Comparison of ENCODE assay signal across 3 cellular contexts in the genomic region with DNA sequence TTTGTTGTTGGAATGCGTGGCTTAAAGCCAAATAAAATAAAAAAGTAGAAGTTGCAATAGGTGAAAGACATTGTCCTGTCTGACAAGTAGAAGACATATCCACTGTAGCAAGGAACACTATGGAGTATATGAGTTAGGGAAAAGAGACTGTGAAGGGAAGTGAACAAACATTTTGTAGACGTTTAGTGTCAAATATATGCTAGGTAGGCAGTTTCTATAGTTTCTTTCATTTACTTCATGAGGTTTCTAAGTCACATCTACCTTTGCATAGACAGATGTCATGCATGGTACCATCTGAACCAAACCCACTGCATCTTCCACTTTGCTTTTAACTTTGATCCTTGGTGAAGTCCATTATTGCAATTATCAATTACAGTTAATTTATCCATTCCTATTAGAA.
A peak's percentile ranks its signal among the peaks of the same experiment; 100 is the strongest.
TF ChIP-seq lines count a peak whose summit lies in the region.

No MANE protein-coding gene starts in this region.

TF ChIP-seq in A549, 52 proteins besides CTCF, POLR2A, EP300 and RAD21:
- TF ChIP-seq FOSL2 (IDR thresholded peaks at IDR 0.05) (no peak), FOSL2 (CRISPR knock-in tag; IDR thresholded peaks at IDR 0.05) (no peak), MAFK (IDR thresholded peaks at IDR 0.05; ENCODE audit: partially characterized antibody) (peak; percentile 69)

TF ChIP-seq in IMR-90, 13 proteins besides CTCF, POLR2A, EP300 and RAD21:
- TF ChIP-seq MAFK (IDR thresholded peaks at IDR 0.05; ENCODE audit: low read depth, low read length) (peak; percentile 19; the same call in 1 of the 2 replicates), RFX5 (IDR thresholded peaks at IDR 0.05; ENCODE audit: low read depth, low read length) (no peak), NFE2L2 (IDR thresholded peaks at IDR 0.05; ENCODE audit: low read depth, low read length) (no peak), MAZ (IDR thresholded peaks at IDR 0.05; ENCODE audit: borderline replicate concordance, low read depth, low read length) (no peak)
- TF ChIP-seq, protein P1, sequence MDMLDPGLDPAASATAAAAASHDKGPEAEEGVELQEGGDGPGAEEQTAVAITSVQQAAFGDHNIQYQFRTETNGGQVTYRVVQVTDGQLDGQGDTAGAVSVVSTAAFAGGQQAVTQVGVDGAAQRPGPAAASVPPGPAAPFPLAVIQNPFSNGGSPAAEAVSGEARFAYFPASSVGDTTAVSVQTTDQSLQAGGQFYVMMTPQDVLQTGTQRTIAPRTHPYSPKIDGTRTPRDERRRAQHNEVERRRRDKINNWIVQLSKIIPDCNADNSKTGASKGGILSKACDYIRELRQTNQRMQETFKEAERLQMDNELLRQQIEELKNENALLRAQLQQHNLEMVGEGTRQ (IDR thresholded peaks at IDR 0.05; ENCODE audit: low read depth, low read length), result no peak
TF ChIP-seq in IMR-90: peak in this region for 1.

TF ChIP-seq in K562, 482 proteins besides CTCF, POLR2A, EP300 and RAD21:
- TF ChIP-seq ZNF217 (CRISPR knock-in tag; IDR thresholded peaks at IDR 0.05) (no peak), C11orf30 (IDR thresholded peaks at IDR 0.05; ENCODE audit: low read depth) (peak; percentile 21; the same call in 1 of the 2 replicates), ZNF316 (IDR thresholded peaks at IDR 0.05) (peak; percentile 60; the same call in 1 of the 2 replicates)
